ENCODE assay signal across 4 cellular contexts in genomic region chr5:141201646-141202045, GRCh38. TPM values are rescaled to one million over a fixed set of nuclear protein-coding genes. Genes with fewer than 3 reads are reported as not detected.
"Had no signal": no experiment of that assay in that cellular context is flagged by ENCODE, and none has a peak within 500 bp of the region (broad histone marks: within the 10 kb centered on the region; RNA-seq: fewer than 3 reads in every experiment).

No MANE protein-coding gene starts in this region.

RNA-seq across cellular contexts. Expression of gene PCDHB11, which starts 2.2 kb away (rescaled TPM):
- total RNA-seq: naive thymus-derived CD4-positive, alpha-beta T cell; naive thymus-derived CD8-positive, alpha-beta T cell; natural killer cell; natural killer cell treated with Interleukin-12 subunit alpha and Interleukin-12 subunit beta and Interleukin-15 and Interleukin-18, amount 100 ng/mL, for 72 hours had no signal

RNA-seq across cellular contexts. Expression of gene PCDHB12, which starts 6.9 kb away (rescaled TPM):
- total RNA-seq: naive thymus-derived CD4-positive, alpha-beta T cell; naive thymus-derived CD8-positive, alpha-beta T cell; natural killer cell; natural killer cell treated with Interleukin-12 subunit alpha and Interleukin-12 subunit beta and Interleukin-15 and Interleukin-18, amount 100 ng/mL, for 72 hours had no signal

RNA-seq across cellular contexts. Expression of gene PCDHB10, which starts 9.5 kb away (rescaled TPM):
- total RNA-seq: naive thymus-derived CD8-positive, alpha-beta T cell; natural killer cell treated with Interleukin-12 subunit alpha and Interleukin-12 subunit beta and Interleukin-15 and Interleukin-18, amount 100 ng/mL, for 72 hours had no signal

RNA-seq across cellular contexts. Expression of gene PCDHB13, which starts 12.1 kb away (rescaled TPM):
- total RNA-seq: naive thymus-derived CD8-positive, alpha-beta T cell; natural killer cell had no signal

RNA-seq across cellular contexts. Expression of gene PCDHB9, which starts 14.7 kb away (rescaled TPM):
- total RNA-seq: naive thymus-derived CD8-positive, alpha-beta T cell had no signal
